In the genomic region with DNA sequence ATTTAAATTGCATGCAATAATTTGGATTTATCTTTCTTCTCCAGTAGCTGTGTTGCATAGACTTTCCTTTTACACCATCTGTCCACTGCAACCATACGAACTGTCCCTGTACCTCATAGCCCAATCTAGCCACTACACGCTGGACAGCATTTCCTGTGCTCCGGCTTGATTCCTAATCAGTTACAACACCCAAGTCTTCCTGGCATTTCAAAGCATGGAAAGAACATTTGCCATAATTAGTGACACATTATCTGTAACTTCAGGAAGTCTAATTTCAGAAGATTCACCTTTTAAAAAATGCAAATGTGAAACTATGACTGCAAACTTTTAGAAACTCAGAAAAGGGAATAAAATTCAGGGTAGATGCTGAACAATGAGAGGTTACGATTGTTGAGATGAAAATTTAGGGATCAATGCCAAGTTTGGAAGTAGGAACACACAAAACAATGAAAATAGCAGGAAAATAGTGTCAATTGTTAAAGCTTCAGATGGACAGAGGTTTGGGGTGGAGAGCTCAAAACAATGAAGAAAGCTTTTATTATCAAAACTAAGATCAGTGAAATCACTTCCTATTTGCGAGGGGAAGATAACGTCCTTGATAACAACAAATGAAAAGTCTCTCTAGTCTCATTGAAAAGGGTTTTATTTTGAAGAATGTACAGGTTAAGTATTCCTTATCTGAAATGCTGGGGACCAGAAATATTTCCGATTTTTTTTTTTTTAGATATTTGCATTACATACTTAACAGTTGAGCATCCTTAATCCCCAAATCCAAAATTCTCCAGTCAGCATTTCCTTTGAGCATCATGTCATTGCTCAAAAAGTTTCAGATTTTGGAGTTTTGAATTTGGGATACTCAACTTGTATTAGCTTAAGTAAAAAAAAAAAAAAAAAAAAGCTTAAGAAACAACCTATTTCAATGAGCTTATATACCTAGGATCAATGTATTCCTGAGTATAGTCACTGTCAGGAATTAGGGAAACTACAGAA, we compare ENCODE assay signal across 1 cellular context.
A peak's percentile ranks its signal among the peaks of the same experiment; 100 is the strongest.
TF ChIP-seq lines count a peak whose summit lies in the region.

No MANE protein-coding gene starts in this region.

TF ChIP-seq in HEK293, 187 proteins besides CTCF, POLR2A, EP300 and RAD21 (continued from another document):
- TF ChIP-seq, protein P1, sequence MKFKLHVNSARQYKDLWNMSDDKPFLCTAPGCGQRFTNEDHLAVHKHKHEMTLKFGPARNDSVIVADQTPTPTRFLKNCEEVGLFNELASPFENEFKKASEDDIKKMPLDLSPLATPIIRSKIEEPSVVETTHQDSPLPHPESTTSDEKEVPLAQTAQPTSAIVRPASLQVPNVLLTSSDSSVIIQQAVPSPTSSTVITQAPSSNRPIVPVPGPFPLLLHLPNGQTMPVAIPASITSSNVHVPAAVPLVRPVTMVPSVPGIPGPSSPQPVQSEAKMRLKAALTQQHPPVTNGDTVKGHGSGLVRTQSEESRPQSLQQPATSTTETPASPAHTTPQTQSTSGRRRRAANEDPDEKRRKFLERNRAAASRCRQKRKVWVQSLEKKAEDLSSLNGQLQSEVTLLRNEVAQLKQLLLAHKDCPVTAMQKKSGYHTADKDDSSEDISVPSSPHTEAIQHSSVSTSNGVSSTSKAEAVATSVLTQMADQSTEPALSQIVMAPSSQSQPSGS (tag by site-specific recombination; IDR thresholded peaks at IDR 0.05; ENCODE audit: low read depth): no peak
- TF ChIP-seq ZNF416 (tag by site-specific recombination; IDR thresholded peaks at IDR 0.05) (no peak), ZNF10 (tag by site-specific recombination; IDR thresholded peaks at IDR 0.05) (0 out of 2 replicates have a peak, but pooled peaks have one; percentile 36), ZNF776 (tag by site-specific recombination; IDR thresholded peaks at IDR 0.05; ENCODE audit: borderline replicate concordance) (no peak)
